ENCODE assay signal across 24 cellular contexts in genomic region chr1:186479162-186479561, GRCh38.
"Had no signal": no experiment of that assay in that cellular context is flagged by ENCODE, and none has a peak within 500 bp of the region (broad histone marks: within the 10 kb centered on the region; RNA-seq: fewer than 3 reads in every experiment).

No MANE protein-coding gene starts in this region.

- ATAC-seq: activated CD8-positive, alpha-beta T cell treated with anti-CD3 and anti-CD28 coated beads, Interleukin-2, amount 10 ng/mL, durations not matched to agents 7 days and 5 days; activated T-cell treated with anti-CD3 and anti-CD28 coated beads, Interleukin-2, amount 50 U/mL, for 4 hours; Panc1; Right ventricle myocardium inferior; SK-N-SH treated with all-trans-retinoic acid at 6 μM for 48 hours; WTC11 had no signal

- H3K27ac ChIP-seq: SJCRH30 had no signal

- H3K9me3 ChIP-seq: SJCRH30 had no signal

- H3K4me3 ChIP-seq: SJCRH30 had no signal

- H3K36me3 ChIP-seq: SJCRH30 had no signal

- DNase-seq: activated CD4-positive, alpha-beta T cell treated with anti-CD3 and anti-CD28 coated beads for 48 hours; activated CD4-positive, alpha-beta T cell treated with anti-CD3 and anti-CD28 coated beads, Interleukin-2, amount 50 U/mL, for 4 hours; activated CD4-positive, CD25-positive, alpha-beta regulatory T cell treated with anti-CD3 and anti-CD28 coated beads, Interleukin-2, amount 50 U/mL, for 72 hours; activated CD8-positive, alpha-beta T cell treated with anti-CD3 and anti-CD28 coated beads, Interleukin-2, amount 10 ng/mL, durations not matched to agents 7 days and 5 days; activated effector memory CD4-positive, alpha-beta T cell treated with anti-CD3 and anti-CD28 coated beads, Interleukin-2, amount 50 U/mL, for 16 hours; activated naive CD4-positive, alpha-beta T cell treated with anti-CD3 and anti-CD28 coated beads for 36 hours; activated T-cell treated with anti-CD3 and anti-CD28 coated beads, Interleukin-2, amount 50 U/mL, for 4 hours; amygdala; cortex of kidney; KG1; NCI-H1092; NCI-H146; NCI-H187 treated with DMSO at 0.1 percent for 48 hours; NCI-H2081 treated with DMSO at 0.1 percent for 48 hours; NCI-H2171 treated with DMSO at 0.1 percent for 48 hours; NCI-H226; NCI-H69; OCI-M1; RPMI8226; SJCRH30 had no signal

- H3K27me3 ChIP-seq: SJCRH30 had no signal
